ENCODE assay signal across 1 cellular context in the genomic region with DNA sequence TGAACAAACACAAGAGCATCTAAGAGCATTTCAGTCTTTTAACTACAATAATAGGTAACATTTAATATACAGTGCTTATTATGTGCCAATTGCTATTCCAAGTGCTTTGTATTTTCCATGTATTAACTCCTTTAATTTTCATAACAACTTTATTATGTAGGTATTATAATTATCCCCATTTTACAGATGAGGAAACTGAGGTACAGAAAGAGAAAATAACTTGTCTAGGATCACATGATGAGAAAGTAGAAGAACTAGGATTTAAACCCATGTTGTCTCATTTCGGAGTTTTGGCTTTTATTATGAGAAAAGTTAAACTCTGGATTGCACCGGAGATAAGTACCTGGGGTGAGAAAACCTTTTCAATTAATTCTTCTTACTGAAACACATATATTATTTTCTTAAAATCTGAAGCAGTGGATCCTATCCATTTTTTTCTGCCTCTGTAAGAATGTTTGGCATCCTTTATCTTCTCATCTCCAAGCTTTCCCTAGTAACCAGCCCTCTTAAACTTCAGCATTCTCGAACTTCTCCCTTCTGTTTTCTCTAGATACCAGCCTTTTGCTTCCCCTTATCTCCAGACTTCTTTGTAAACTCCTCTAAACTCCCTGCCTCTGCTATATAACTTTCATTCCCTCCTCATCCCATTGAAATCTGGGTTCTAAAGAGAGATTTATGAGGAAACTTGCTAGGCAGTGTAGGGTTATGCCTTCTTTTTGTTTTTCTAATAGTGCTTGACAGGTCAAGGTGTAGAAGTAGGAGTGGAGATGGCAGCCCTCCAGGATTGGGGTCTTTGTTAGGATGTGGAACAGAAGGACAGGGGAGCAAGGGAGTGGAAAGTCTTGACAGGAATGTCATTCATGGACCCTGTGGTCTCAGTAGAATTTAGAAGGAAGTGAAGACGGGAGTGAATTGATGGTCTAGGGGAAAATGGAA.
TF ChIP-seq lines count a peak whose summit lies in the region.

No MANE protein-coding gene starts in this region.

TF ChIP-seq in HepG2, 621 proteins besides CTCF, POLR2A, EP300 and RAD21:
- TF ChIP-seq, protein P1, sequence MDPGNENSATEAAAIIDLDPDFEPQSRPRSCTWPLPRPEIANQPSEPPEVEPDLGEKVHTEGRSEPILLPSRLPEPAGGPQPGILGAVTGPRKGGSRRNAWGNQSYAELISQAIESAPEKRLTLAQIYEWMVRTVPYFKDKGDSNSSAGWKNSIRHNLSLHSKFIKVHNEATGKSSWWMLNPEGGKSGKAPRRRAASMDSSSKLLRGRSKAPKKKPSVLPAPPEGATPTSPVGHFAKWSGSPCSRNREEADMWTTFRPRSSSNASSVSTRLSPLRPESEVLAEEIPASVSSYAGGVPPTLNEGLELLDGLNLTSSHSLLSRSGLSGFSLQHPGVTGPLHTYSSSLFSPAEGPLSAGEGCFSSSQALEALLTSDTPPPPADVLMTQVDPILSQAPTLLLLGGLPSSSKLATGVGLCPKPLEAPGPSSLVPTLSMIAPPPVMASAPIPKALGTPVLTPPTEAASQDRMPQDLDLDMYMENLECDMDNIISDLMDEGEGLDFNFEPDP (CRISPR knock-in tag; conservative IDR thresholded peaks at IDR 0.05) = no peak
- TF ChIP-seq ZZZ3 (CRISPR knock-in tag; IDR thresholded peaks at IDR 0.05; ENCODE audit: borderline replicate concordance) (no peak), ZNF577 (CRISPR knock-in tag; IDR thresholded peaks at IDR 0.05; ENCODE audit: borderline replicate concordance, low read depth) (no peak), DR1 (CRISPR knock-in tag; IDR thresholded peaks at IDR 0.05) (no peak), ZNF629 (CRISPR knock-in tag; conservative IDR thresholded peaks at IDR 0.05) (peak; percentile 41; the same call in 1 of the 2 replicates), TAF1 (CRISPR knock-in tag; IDR thresholded peaks at IDR 0.05) (no peak), PAX8 (CRISPR knock-in tag; IDR thresholded peaks at IDR 0.05; ENCODE audit: borderline replicate concordance) (no peak)
- TF ChIP-seq, protein P2, sequence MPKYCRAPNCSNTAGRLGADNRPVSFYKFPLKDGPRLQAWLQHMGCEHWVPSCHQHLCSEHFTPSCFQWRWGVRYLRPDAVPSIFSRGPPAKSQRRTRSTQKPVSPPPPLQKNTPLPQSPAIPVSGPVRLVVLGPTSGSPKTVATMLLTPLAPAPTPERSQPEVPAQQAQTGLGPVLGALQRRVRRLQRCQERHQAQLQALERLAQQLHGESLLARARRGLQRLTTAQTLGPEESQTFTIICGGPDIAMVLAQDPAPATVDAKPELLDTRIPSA (CRISPR knock-in tag; IDR thresholded peaks at IDR 0.05; ENCODE audit: borderline replicate concordance) = no peak
